Comparison of ENCODE assay signal across 21 cellular contexts in genomic region chr5:178418471-178419010, GRCh38.
DNase-seq lines count a peak whose midpoint lies in the region; ATAC-seq and TF ChIP-seq lines count a peak whose summit lies in the region.
"Had no signal": no experiment of that assay in that cellular context is flagged by ENCODE, and none has a peak within 500 bp of the region (broad histone marks: within the 10 kb centered on the region; RNA-seq: fewer than 3 reads in every experiment).

No MANE protein-coding gene starts in this region.

- H3K4me3 ChIP-seq in neural progenitor cell (no peak overlapping the region), thyroid gland (replicated peaks in 1 of 3) (no peak overlapping the region)

- no peak for ATAC-seq in GM18868 (IDR thresholded peaks at IDR 0.05; ENCODE audit: unreplicated experiment)

- H3K9me3 Mint-ChIP-seq in neural progenitor cell = no peaks in the 10 kb centered on the region
- H3K9me3 Mint-ChIP-seq: CD4-positive, alpha-beta T cell had no signal

- H3K4me1 ChIP-seq in neural progenitor cell (peaks cover 39% of the 10 kb centered on the region), thyroid gland (peaks cover 14 to 26% of the 10 kb centered on the region in 2 donors)

- H3K27me3 ChIP-seq in neural progenitor cell (no peaks in the 10 kb centered on the region), thyroid gland (no peaks in the 10 kb centered on the region)

- 74 to 91% methylated on average over 6 to 7 of the region's 7 CpGs for WGBS in thyroid gland, 2 donors

- no peaks in the 10 kb centered on the region for H4K20me1 ChIP-seq in neural progenitor cell (ENCODE audit: low read depth)

- no peak overlapping the region for H3K4me2 ChIP-seq in neural progenitor cell

- H3K27me3 Mint-ChIP-seq in neural progenitor cell (ENCODE audit: insufficient read depth, low read depth) = peaks cover 9% of the 10 kb centered on the region

- no peaks in the 10 kb centered on the region for H3K36me3 Mint-ChIP-seq in neural progenitor cell

- intact Hi-C loops in thyroid gland (cut with DNase I) = no loop called here

- H3K4me3 Mint-ChIP-seq in neural progenitor cell = no peak overlapping the region
- H3K4me3 Mint-ChIP-seq: CD4-positive, alpha-beta T cell had no signal

- TF ChIP-seq POLR2A in thyroid gland (IDR thresholded peaks at IDR 0.05) = no peak

- H2AFZ ChIP-seq in neural progenitor cell (replicated peaks) = no peak overlapping the region

- DNase-seq in NCI-H82 (lab: John Stamatoyannopoulos, UW) (peak; percentile 14), NCI-H82 treated with DMSO at 0.1 percent for 48 hours (lab: John Stamatoyannopoulos, UW; ENCODE audit: unreplicated experiment) (no peak), cerebellar cortex (ENCODE audit: low spot score) (peak; percentile 29), neural progenitor cell (ENCODE audit: low spot score) (no peak), thyroid gland (peak in 1 of 2 donors; percentile 35), SW480 (ENCODE audit: low spot score) (no peak), SIG-M5 treated with dmso at 0.1 percent for 504 hours (lab: John Stamatoyannopoulos, UW; ENCODE audit: unreplicated experiment) (no peak)
- DNase-seq: CD4-positive, alpha-beta T cell; DMS153; GF-D8; MM.1S; NCI-H1092 treated with DMSO at 0.1 percent for 48 hours; NCI-H146; NCI-H2029 treated with DMSO at 0.1 percent for 48 hours; NCI-H2171 treated with DMSO at 0.1 percent for 48 hours; NCI-H446; NCI-H526 treated with DMSO at 0.1 percent for 48 hours; NK-92 treated with Interleukin-12 subunit alpha and Interleukin-12 subunit beta, amount 100 ng/mL, for 24 hours; SHP77 had no signal

- no peak for TF ChIP-seq CTCF in neural progenitor cell (IDR thresholded peaks at IDR 0.05)
- TF ChIP-seq CTCF in thyroid gland (IDR thresholded peaks at IDR 0.05) = no peak

- no peaks in the 10 kb centered on the region for H3K9me3 ChIP-seq in neural progenitor cell (ENCODE audit: low read depth)
- H3K9me3 ChIP-seq in thyroid gland = no peaks in the 10 kb centered on the region

- peaks cover 65% of the 10 kb centered on the region for H3K4me1 Mint-ChIP-seq in neural progenitor cell

- H3K36me3 ChIP-seq in neural progenitor cell (no peaks in the 10 kb centered on the region), thyroid gland (no peaks in the 10 kb centered on the region)

- H3F3A ChIP-seq in neural progenitor cell (ENCODE audit: low read depth) = peaks cover 32% of the 10 kb centered on the region

- peak overlapping the region; percentile 97 for H3K27ac Mint-ChIP-seq in neural progenitor cell
- H3K27ac Mint-ChIP-seq: CD4-positive, alpha-beta T cell had no signal

- H3K27ac ChIP-seq in neural progenitor cell (no peak overlapping the region), thyroid gland (peak overlapping the region in 2 of 3 donors; percentile 47 to 49)
- H3K27ac ChIP-seq: 22Rv1 had no signal

- H3K79me2 ChIP-seq in neural progenitor cell (ENCODE audit: low read depth) = no peaks in the 10 kb centered on the region

- no peak overlapping the region for H3K9ac ChIP-seq in neural progenitor cell

Comparison
In these comparisons a context has a peak if more than half of its experiments do, and no peak if none do; other contexts are left out.
1. DNase-seq: peak in NCI-H82 (single experiment) and cerebellar cortex (single experiment); none in NCI-H82 treated with DMSO at 0.1 percent for 48 hours (single experiment), neural progenitor cell (single experiment), SW480 (single experiment) and SIG-M5 treated with dmso at 0.1 percent for 504 hours (single experiment).